1 cellular context compared by ENCODE assay signal in genomic region chr17:57849874-57850754, GRCh38.
TF ChIP-seq lines count a peak whose summit lies in the region.

MRPS23 (minus strand) TSS chr17:57850044; CDS start chr17:57850010, 34 bp downstream.

TF ChIP-seq in HepG2, 621 proteins besides CTCF, POLR2A, EP300 and RAD21 (continued from another document and continues in another):
- TF ChIP-seq, protein P1, sequence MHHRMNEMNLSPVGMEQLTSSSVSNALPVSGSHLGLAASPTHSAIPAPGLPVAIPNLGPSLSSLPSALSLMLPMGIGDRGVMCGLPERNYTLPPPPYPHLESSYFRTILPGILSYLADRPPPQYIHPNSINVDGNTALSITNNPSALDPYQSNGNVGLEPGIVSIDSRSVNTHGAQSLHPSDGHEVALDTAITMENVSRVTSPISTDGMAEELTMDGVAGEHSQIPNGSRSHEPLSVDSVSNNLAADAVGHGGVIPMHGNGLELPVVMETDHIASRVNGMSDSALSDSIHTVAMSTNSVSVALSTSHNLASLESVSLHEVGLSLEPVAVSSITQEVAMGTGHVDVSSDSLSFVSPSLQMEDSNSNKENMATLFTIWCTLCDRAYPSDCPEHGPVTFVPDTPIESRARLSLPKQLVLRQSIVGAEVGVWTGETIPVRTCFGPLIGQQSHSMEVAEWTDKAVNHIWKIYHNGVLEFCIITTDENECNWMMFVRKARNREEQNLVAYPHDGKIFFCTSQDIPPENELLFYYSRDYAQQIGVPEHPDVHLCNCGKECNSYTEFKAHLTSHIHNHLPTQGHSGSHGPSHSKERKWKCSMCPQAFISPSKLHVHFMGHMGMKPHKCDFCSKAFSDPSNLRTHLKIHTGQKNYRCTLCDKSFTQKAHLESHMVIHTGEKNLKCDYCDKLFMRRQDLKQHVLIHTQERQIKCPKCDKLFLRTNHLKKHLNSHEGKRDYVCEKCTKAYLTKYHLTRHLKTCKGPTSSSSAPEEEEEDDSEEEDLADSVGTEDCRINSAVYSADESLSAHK (CRISPR knock-in tag; IDR thresholded peaks at IDR 0.05; ENCODE audit: borderline replicate concordance), result no peak; the same call in 1 of the 2 replicates
- TF ChIP-seq ZNF772 (CRISPR knock-in tag; IDR thresholded peaks at IDR 0.05), result peak; percentile 98
- TF ChIP-seq, protein P2, sequence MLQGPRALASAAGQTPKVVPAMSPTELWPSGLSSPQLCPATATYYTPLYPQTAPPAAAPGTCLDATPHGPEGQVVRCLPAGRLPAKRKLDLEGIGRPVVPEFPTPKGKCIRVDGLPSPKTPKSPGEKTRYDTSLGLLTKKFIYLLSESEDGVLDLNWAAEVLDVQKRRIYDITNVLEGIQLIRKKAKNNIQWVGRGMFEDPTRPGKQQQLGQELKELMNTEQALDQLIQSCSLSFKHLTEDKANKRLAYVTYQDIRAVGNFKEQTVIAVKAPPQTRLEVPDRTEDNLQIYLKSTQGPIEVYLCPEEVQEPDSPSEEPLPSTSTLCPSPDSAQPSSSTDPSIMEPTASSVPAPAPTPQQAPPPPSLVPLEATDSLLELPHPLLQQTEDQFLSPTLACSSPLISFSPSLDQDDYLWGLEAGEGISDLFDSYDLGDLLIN (CRISPR knock-in tag; IDR thresholded peaks at IDR 0.05; ENCODE audit: borderline replicate concordance), result peak; percentile 82; the same call in 1 of the 2 replicates
- 0 out of 2 replicates have a peak, but pooled peaks have one; percentile 7 for TF ChIP-seq SOX13 (IDR thresholded peaks at IDR 0.05)
- peak in 1 of 2 experiments; percentile 83; a peak in 2 of 4 replicates for TF ChIP-seq SOX13 (CRISPR knock-in tag; conservative IDR thresholded peaks at IDR 0.05 in 1 of 2, IDR thresholded peaks at IDR 0.05 in 1 of 2)
- TF ChIP-seq NFIB (CRISPR knock-in tag; IDR thresholded peaks at IDR 0.05; ENCODE audit: borderline replicate concordance), result no peak
- TF ChIP-seq NFKBIZ (CRISPR knock-in tag; IDR thresholded peaks at IDR 0.05), result peak; percentile 90; the same call in 1 of the 2 replicates
- TF ChIP-seq ZNF496 (CRISPR knock-in tag; IDR thresholded peaks at IDR 0.05; ENCODE audit: insufficient replicate concordance), result no peak
- TF ChIP-seq STAG1 (CRISPR knock-in tag; IDR thresholded peaks at IDR 0.05), result peak; percentile 41
- TF ChIP-seq, protein P3, sequence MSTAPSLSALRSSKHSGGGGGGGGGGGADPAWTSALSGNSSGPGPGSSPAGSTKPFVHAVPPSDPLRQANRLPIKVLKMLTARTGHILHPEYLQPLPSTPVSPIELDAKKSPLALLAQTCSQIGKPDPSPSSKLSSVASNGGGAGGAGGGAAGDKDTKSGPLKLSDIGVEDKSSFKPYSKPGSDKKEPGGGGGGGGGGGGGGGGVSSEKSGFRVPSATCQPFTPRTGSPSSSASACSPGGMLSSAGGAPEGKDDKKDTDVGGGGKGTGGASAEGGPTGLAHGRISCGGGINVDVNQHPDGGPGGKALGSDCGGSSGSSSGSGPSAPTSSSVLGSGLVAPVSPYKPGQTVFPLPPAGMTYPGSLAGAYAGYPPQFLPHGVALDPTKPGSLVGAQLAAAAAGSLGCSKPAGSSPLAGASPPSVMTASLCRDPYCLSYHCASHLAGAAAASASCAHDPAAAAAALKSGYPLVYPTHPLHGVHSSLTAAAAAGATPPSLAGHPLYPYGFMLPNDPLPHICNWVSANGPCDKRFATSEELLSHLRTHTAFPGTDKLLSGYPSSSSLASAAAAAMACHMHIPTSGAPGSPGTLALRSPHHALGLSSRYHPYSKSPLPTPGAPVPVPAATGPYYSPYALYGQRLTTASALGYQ (CRISPR knock-in tag; IDR thresholded peaks at IDR 0.05), result peak; percentile 79; the same call in 1 of the 2 replicates
- peak; percentile 91 for TF ChIP-seq ZNF781 (CRISPR knock-in tag; IDR thresholded peaks at IDR 0.05; ENCODE audit: borderline replicate concordance, not compliant biosample characterization)
- no peak for TF ChIP-seq SCMH1 (CRISPR knock-in tag; IDR thresholded peaks at IDR 0.05; ENCODE audit: borderline replicate concordance)
- peak; percentile 94 for TF ChIP-seq TP53 (CRISPR knock-in tag; conservative IDR thresholded peaks at IDR 0.05)
- TF ChIP-seq, protein P4, sequence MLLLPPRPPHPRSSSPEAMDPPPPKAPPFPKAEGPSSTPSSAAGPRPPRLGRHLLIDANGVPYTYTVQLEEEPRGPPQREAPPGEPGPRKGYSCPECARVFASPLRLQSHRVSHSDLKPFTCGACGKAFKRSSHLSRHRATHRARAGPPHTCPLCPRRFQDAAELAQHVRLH (CRISPR knock-in tag; IDR thresholded peaks at IDR 0.05; ENCODE audit: borderline replicate concordance, low read depth), result peak; percentile 99
- TF ChIP-seq RBFOX2 (IDR thresholded peaks at IDR 0.05; ENCODE audit: low read depth, low read length), result peak; percentile 87
- peak; percentile 69 for TF ChIP-seq E2F5 (CRISPR knock-in tag; conservative IDR thresholded peaks at IDR 0.05)
- TF ChIP-seq ZNF12 (CRISPR knock-in tag; IDR thresholded peaks at IDR 0.05), result peak; percentile 82; the same call in 1 of the 2 replicates
- peak; percentile 97 for TF ChIP-seq ZNF614 (CRISPR knock-in tag; IDR thresholded peaks at IDR 0.05; ENCODE audit: borderline replicate concordance)
- TF ChIP-seq CEBPZ (IDR thresholded peaks at IDR 0.05; ENCODE audit: low read length), result no peak
- TF ChIP-seq HDAC1 (CRISPR knock-in tag; IDR thresholded peaks at IDR 0.05), result peak; percentile 100
- TF ChIP-seq MXD4 (CRISPR knock-in tag; IDR thresholded peaks at IDR 0.05), result peak; percentile 98
- TF ChIP-seq ATF7 (IDR thresholded peaks at IDR 0.05), result no peak
- TF ChIP-seq ATF7 (CRISPR knock-in tag; IDR thresholded peaks at IDR 0.05), result 0 out of 2 replicates have a peak, but pooled peaks have one; percentile 87
- TF ChIP-seq ZBTB14 (CRISPR knock-in tag; IDR thresholded peaks at IDR 0.05), result peak; percentile 75
- TF ChIP-seq IKZF4 (CRISPR knock-in tag; IDR thresholded peaks at IDR 0.05; ENCODE audit: borderline replicate concordance, low read depth, not compliant biosample characterization), result no peak
- TF ChIP-seq KLF13 (CRISPR knock-in tag; IDR thresholded peaks at IDR 0.05), result peak; percentile 92; the same call in 1 of the 2 replicates
- TF ChIP-seq MZF1 (CRISPR knock-in tag; IDR thresholded peaks at IDR 0.05; ENCODE audit: borderline replicate concordance), result no peak; the same call in 1 of the 2 replicates
- TF ChIP-seq ZFP36L1 (CRISPR knock-in tag; IDR thresholded peaks at IDR 0.05), result peak; percentile 96
- no peak; the same call in 1 of the 2 replicates for TF ChIP-seq ZNF7 (CRISPR knock-in tag; IDR thresholded peaks at IDR 0.05)
- peak; percentile 100 for TF ChIP-seq ZNF619 (CRISPR knock-in tag; IDR thresholded peaks at IDR 0.05)
- no peak for TF ChIP-seq ZNF468 (CRISPR knock-in tag; IDR thresholded peaks at IDR 0.05)
- TF ChIP-seq RBAK (CRISPR knock-in tag; IDR thresholded peaks at IDR 0.05), result peak; percentile 73; the same call in 1 of the 2 replicates
- no peak for TF ChIP-seq TCF7 (IDR thresholded peaks at IDR 0.05; ENCODE audit: low read depth)
- peak; percentile 97 for TF ChIP-seq GATAD2A (CRISPR knock-in tag; IDR thresholded peaks at IDR 0.05)
- TF ChIP-seq ZNF720 (CRISPR knock-in tag; IDR thresholded peaks at IDR 0.05), result no peak; the same call in 1 of the 2 replicates
- TF ChIP-seq RNF2 (conservative IDR thresholded peaks at IDR 0.05; ENCODE audit: low read depth), result no peak; the same call in none of the 2 replicates
- TF ChIP-seq WIZ (CRISPR knock-in tag; IDR thresholded peaks at IDR 0.05), result peak; percentile 89
- TF ChIP-seq ZFP91 (CRISPR knock-in tag; IDR thresholded peaks at IDR 0.05; ENCODE audit: borderline replicate concordance), result peak; percentile 98
- no peak for TF ChIP-seq TEAD2 (CRISPR knock-in tag; IDR thresholded peaks at IDR 0.05)
- peak; percentile 98 for TF ChIP-seq ZNF607 (CRISPR knock-in tag; IDR thresholded peaks at IDR 0.05; ENCODE audit: borderline replicate concordance)
- no peak for TF ChIP-seq ZNF850 (CRISPR knock-in tag; conservative IDR thresholded peaks at IDR 0.05)
- no peak for TF ChIP-seq SMC3 (IDR thresholded peaks at IDR 0.05; ENCODE audit: low read length)
- TF ChIP-seq, protein P5, sequence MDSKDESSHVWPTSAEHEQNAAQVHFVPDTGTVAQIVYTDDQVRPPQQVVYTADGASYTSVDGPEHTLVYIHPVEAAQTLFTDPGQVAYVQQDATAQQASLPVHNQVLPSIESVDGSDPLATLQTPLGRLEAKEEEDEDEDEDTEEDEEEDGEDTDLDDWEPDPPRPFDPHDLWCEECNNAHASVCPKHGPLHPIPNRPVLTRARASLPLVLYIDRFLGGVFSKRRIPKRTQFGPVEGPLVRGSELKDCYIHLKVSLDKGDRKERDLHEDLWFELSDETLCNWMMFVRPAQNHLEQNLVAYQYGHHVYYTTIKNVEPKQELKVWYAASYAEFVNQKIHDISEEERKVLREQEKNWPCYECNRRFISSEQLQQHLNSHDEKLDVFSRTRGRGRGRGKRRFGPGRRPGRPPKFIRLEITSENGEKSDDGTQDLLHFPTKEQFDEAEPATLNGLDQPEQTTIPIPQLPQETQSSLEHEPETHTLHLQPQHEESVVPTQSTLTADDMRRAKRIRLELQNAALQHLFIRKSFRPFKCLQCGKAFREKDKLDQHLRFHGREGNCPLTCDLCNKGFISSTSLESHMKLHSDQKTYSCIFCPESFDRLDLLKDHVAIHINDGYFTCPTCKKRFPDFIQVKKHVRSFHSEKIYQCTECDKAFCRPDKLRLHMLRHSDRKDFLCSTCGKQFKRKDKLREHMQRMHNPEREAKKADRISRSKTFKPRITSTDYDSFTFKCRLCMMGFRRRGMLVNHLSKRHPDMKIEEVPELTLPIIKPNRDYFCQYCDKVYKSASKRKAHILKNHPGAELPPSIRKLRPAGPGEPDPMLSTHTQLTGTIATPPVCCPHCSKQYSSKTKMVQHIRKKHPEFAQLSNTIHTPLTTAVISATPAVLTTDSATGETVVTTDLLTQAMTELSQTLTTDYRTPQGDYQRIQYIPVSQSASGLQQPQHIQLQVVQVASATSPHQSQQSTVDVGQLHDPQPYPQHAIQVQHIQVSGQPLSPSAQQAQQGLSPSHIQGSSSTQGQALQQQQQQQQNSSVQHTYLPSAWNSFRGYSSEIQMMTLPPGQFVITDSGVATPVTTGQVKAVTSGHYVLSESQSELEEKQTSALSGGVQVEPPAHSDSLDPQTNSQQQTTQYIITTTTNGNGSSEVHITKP (CRISPR knock-in tag; IDR thresholded peaks at IDR 0.05; ENCODE audit: low read depth), result peak; percentile 93
- TF ChIP-seq MEF2D (CRISPR knock-in tag; IDR thresholded peaks at IDR 0.05), result peak; percentile 97
- peak; percentile 99 for TF ChIP-seq ZSCAN9 (CRISPR knock-in tag; IDR thresholded peaks at IDR 0.05; ENCODE audit: borderline replicate concordance)
- peak; percentile 89 for TF ChIP-seq ZMAT3 (CRISPR knock-in tag; conservative IDR thresholded peaks at IDR 0.05)
- TF ChIP-seq CBX5 (CRISPR knock-in tag; IDR thresholded peaks at IDR 0.05; ENCODE audit: borderline replicate concordance), result peak; percentile 99
- peak; percentile 86 for TF ChIP-seq IRX3 (CRISPR knock-in tag; IDR thresholded peaks at IDR 0.05; ENCODE audit: borderline replicate concordance, low read depth)
